ENCODE assay signal across 24 cellular contexts in genomic region chr9:116791314-116791713, GRCh38.
DNase-seq lines count a peak whose midpoint lies in the region; ATAC-seq and TF ChIP-seq lines count a peak whose summit lies in the region.
"Had no signal": no experiment of that assay in that cellular context is flagged by ENCODE, and none has a peak within 500 bp of the region (broad histone marks: within the 10 kb centered on the region; RNA-seq: fewer than 3 reads in every experiment).

No MANE protein-coding gene starts in this region.

- no peaks in the 10 kb centered on the region for H3K27me3 ChIP-seq in right atrium auricular region
- H3K27me3 ChIP-seq: adrenal gland, BLaER1, pancreas, upper lobe of left lung had no signal

- peaks cover 14% of the 10 kb centered on the region for H3K27me3 Mint-ChIP-seq in activated T-cell treated with anti-CD3 and anti-CD28 coated beads, Interleukin-2, amount 50 U/mL, for 72 hours (ENCODE audit: low read depth)

- H3K36me3 ChIP-seq in right atrium auricular region = no peaks in the 10 kb centered on the region
- H3K36me3 ChIP-seq: adrenal gland, BLaER1, pancreas, upper lobe of left lung had no signal

- H3K27ac ChIP-seq in right atrium auricular region = no peak overlapping the region
- H3K27ac ChIP-seq: adrenal gland, BLaER1, pancreas, upper lobe of left lung had no signal

- no peak for TF ChIP-seq CTCF in fibroblast of villous mesenchyme (IDR thresholded peaks at IDR 0.05; ENCODE audit: insufficient read depth, low read depth, low read length)
- no peak for TF ChIP-seq CTCF in right atrium auricular region (IDR thresholded peaks at IDR 0.05)

- peaks cover 0 to 5% of the 10 kb centered on the region in 2 donors for H3K4me1 ChIP-seq in right atrium auricular region
- H3K4me1 ChIP-seq: adrenal gland, BLaER1, pancreas, upper lobe of left lung had no signal

- H3K36me3 Mint-ChIP-seq in activated T-cell treated with anti-CD3 and anti-CD28 coated beads, Interleukin-2, amount 50 U/mL, for 72 hours (ENCODE audit: insufficient read depth in 2 of 2) = no peaks in the 10 kb centered on the region
- H3K36me3 Mint-ChIP-seq: memory B cell; naive thymus-derived CD4-positive, alpha-beta T cell had no signal

- in situ Hi-C loops in Caki2 (cut with HindIII; ENCODE audit: low pct_unique_long_range_greater_than_20kb, low sequenced_read_pairs) = no loop called here

- no peak overlapping the region for H3K27ac Mint-ChIP-seq in activated T-cell treated with anti-CD3 and anti-CD28 coated beads, Interleukin-2, amount 50 U/mL, for 72 hours
- H3K27ac Mint-ChIP-seq: activated T-helper 2 cell treated with anti-CD3 and anti-CD28 coated beads, Interferon-gamma antibody, Interleukin-2, Interleukin-4, amounts not matched to agents 10 μg/mL and 5 μg/mL and 100 μg/mL, durations not matched to agents 14 hours and 24 hours and 36 hours; memory B cell; naive thymus-derived CD4-positive, alpha-beta T cell had no signal

- DNase-seq in Caki2 (ENCODE audit: low read depth) (peak; percentile 30), NCI-H1092 (lab: John Stamatoyannopoulos, UW) (peak; percentile 6), NCI-H510A (lab: John Stamatoyannopoulos, UW) (peak; percentile 2), fibroblast of villous mesenchyme (ENCODE audit: low read depth) (peak; percentile 46), right atrium auricular region (ENCODE audit: low spot score) (no peak)
- no peak for DNase-seq in activated T-cell treated with anti-CD3 and anti-CD28 coated beads, Interleukin-2, amount 50 U/mL, for 72 hours
- no peak for DNase-seq in stimulated activated CD4-positive, alpha-beta T cell treated with anti-CD3 and anti-CD28 coated beads, Interleukin-2, amount 100 ng/mL, for 48 hours
- DNase-seq: activated CD4-positive, alpha-beta T cell treated with anti-CD3 and anti-CD28 coated beads for 4 hours; adrenal gland; foreskin fibroblast; hippocampal formation; MV-4-11; naive thymus-derived CD4-positive, alpha-beta T cell; NCI-H345; pancreas; stimulated activated CD4-positive, alpha-beta T cell treated with anti-CD3 and anti-CD28 coated beads, Interleukin-1b, Interleukin-23, amount 100 ng/mL, for 48 hours; stimulated activated naive CD8-positive, alpha-beta T cell treated with anti-CD3 and anti-CD28 coated beads, Interleukin-15, amount 100 ng/mL, for 72 hours; upper lobe of left lung had no signal

- H3K4me1 Mint-ChIP-seq in activated T-cell treated with anti-CD3 and anti-CD28 coated beads, Interleukin-2, amount 50 U/mL, for 72 hours (ENCODE audit: low read depth) = no peaks in the 10 kb centered on the region
- H3K4me1 Mint-ChIP-seq: memory B cell; naive thymus-derived CD4-positive, alpha-beta T cell; stimulated activated naive CD8-positive, alpha-beta T cell treated with anti-CD3 and anti-CD28 coated beads, Interleukin-15, amount 100 ng/mL, for 72 hours had no signal

- H3K4me3 ChIP-seq in fibroblast of villous mesenchyme (ENCODE audit: low read depth, low read length) (no peak overlapping the region), right atrium auricular region (no peak overlapping the region)
- H3K4me3 ChIP-seq: adrenal gland, BLaER1, K562, pancreas, upper lobe of left lung had no signal

- H3K9me3 Mint-ChIP-seq in activated T-cell treated with anti-CD3 and anti-CD28 coated beads, Interleukin-2, amount 50 U/mL, for 72 hours = no peaks in the 10 kb centered on the region
- H3K9me3 Mint-ChIP-seq: activated T-helper 2 cell treated with anti-CD3 and anti-CD28 coated beads, Interferon-gamma antibody, Interleukin-2, Interleukin-4, amounts not matched to agents 10 μg/mL and 5 μg/mL and 100 μg/mL, durations not matched to agents 14 hours and 24 hours and 36 hours; memory B cell; stimulated activated naive CD8-positive, alpha-beta T cell treated with anti-CD3 and anti-CD28 coated beads, Interleukin-15, amount 100 ng/mL, for 72 hours had no signal

- ATAC-seq in HG02763 (IDR thresholded peaks at IDR 0.05; ENCODE audit: unreplicated experiment) = no peak
- ATAC-seq in activated T-cell treated with anti-CD3 and anti-CD28 coated beads, Interleukin-2, amount 50 U/mL, for 72 hours (replicated peaks in 1 of 2) = no peak
- ATAC-seq: K562; naive thymus-derived CD4-positive, alpha-beta T cell; Right ventricle myocardium inferior; stimulated activated naive CD8-positive, alpha-beta T cell treated with anti-CD3 and anti-CD28 coated beads, Interleukin-15, amount 100 ng/mL, for 72 hours had no signal

- H3K4me3 Mint-ChIP-seq in activated T-cell treated with anti-CD3 and anti-CD28 coated beads, Interleukin-2, amount 50 U/mL, for 72 hours = no peak overlapping the region
- H3K4me3 Mint-ChIP-seq: memory B cell; naive thymus-derived CD4-positive, alpha-beta T cell; stimulated activated naive CD8-positive, alpha-beta T cell treated with anti-CD3 and anti-CD28 coated beads, Interleukin-15, amount 100 ng/mL, for 72 hours had no signal

- H3K9me3 ChIP-seq in right atrium auricular region = no peaks in the 10 kb centered on the region
- H3K9me3 ChIP-seq: adrenal gland, BLaER1, pancreas, upper lobe of left lung had no signal

Comparison
In these comparisons a context has a peak if more than half of its experiments do, and no peak if none do; other contexts are left out.
1. DNase-seq: peak in Caki2 (single experiment), NCI-H1092 (single experiment), NCI-H510A (single experiment) and fibroblast of villous mesenchyme (single experiment); none in activated T-cell treated with anti-CD3 and anti-CD28 coated beads, Interleukin-2, amount 50 U/mL, for 72 hours (0 of 2), stimulated activated CD4-positive, alpha-beta T cell treated with anti-CD3 and anti-CD28 coated beads, Interleukin-2, amount 100 ng/mL, for 48 hours (0 of 2) and right atrium auricular region (single experiment).